Comparison of ENCODE assay signal across 8 cellular contexts in the genomic region with DNA sequence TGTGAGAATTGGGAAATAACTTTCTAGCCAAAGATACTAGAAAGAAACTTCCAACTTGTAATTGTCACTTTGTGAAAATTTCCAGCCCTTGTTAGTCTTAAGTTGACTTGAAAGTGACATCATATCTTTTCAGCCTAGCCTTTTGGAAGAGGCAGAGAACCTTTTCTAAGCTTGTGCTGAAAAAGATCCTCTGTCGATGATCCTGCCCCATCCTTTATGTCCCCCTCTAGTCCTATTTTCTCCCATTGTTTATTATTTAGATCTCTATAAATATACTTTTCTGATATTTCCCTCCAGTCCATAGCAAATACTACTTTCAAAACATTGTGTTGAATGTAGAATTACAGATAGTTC. TPM values are rescaled to one million over a fixed set of nuclear protein-coding genes. Genes with fewer than 3 reads are reported as not detected.
DNase-seq lines count a peak whose midpoint lies in the region; ATAC-seq, FAIRE-seq and TF ChIP-seq lines count a peak whose summit lies in the region.

No MANE protein-coding gene starts in this region.

- H3K27me3 ChIP-seq in HL-60 (ENCODE audit: insufficient read depth, poor library complexity, severe bottlenecking), result no peaks in the 10 kb centered on the region
- no peaks in the 10 kb centered on the region for H3K27me3 ChIP-seq in mammary epithelial cell (ENCODE audit: insufficient read depth, low read length)
- H3K27me3 ChIP-seq in muscle layer of duodenum (ENCODE audit: low read depth, low read length), result no peaks in the 10 kb centered on the region

- POLR2A ChIA-PET in A549 (lab: Yijun Ruan, JAX), result interaction anchor here (0.6 kb wide), 1 partner anchor 85 kb away, joined by 3 read pairs; no protein-coding TSS in a partner anchor

- no peak overlapping the region for H3K9ac ChIP-seq in mammary epithelial cell (ENCODE audit: insufficient read depth, low read length)

- DNase-seq in A549 (ENCODE audit: low read depth in 1 of 2, low spot score in 1 of 2), result no peak
- no peak for DNase-seq in HL-60 (ENCODE audit: low read depth in 1 of 2, low spot score in 1 of 2)
- peak; percentile 6 for DNase-seq in mammary epithelial cell
- no peak for DNase-seq in kidney tubule cell (ENCODE audit: low spot score)
- DNase-seq in AML-193 (lab: John Stamatoyannopoulos, UW), result no peak
- DNase-seq in DMS153 treated with DMSO at 0.1 percent for 48 hours (lab: John Stamatoyannopoulos, UW; ENCODE audit: unreplicated experiment), result no peak

- H3K79me2 ChIP-seq in mammary epithelial cell (ENCODE audit: insufficient read depth, low read length), result peaks cover 70% of the 10 kb centered on the region

- H3K9me3 ChIP-seq in A549, result no peaks in the 10 kb centered on the region
- H3K9me3 ChIP-seq in mammary epithelial cell (replicated peaks; ENCODE audit: insufficient read depth, low read length), result no peaks in the 10 kb centered on the region
- H3K9me3 ChIP-seq in muscle layer of duodenum (ENCODE audit: control insufficient read depth in 1 of 2, low read length in 2 of 2), result no peaks in the 10 kb centered on the region

- no TSS peak for BruUV-seq in mammary epithelial cell (replicated peaks; lab: Mats Ljungman, UMichigan)

- in situ Hi-C loops in mammary epithelial cell (cut with MboI; ENCODE audit: low sequenced_read_pairs in 2 of 2), result no loop called here

- dilution Hi-C loops in mammary epithelial cell (cut with HindIII; ENCODE audit: low sequenced_read_pairs), result loop anchor here (5.0 kb wide), 1 partner anchor 93 kb away; no protein-coding TSS in a partner anchor

- WGBS in A549 (ENCODE audit: missing lambda C conversion rate), result 93% methylated on average over 1 of the region's 1 CpG
- 100% methylated on average over 1 of the region's 1 CpG for WGBS in mammary epithelial cell (ENCODE audit: low coverage, missing lambda C conversion rate)

- no peak for ATAC-seq in A549
- no peak for ATAC-seq in HG03342 (IDR thresholded peaks at IDR 0.05; ENCODE audit: unreplicated experiment)

- no peak for TF ChIP-seq EP300 in A549 (IDR thresholded peaks at IDR 0.05)

- H3K4me1 ChIP-seq in A549 (peaks cover 46% of the 10 kb centered on the region), mammary epithelial cell (ENCODE audit: insufficient read depth, low read length) (peaks cover 33% of the 10 kb centered on the region), muscle layer of duodenum (ENCODE audit: control insufficient read depth in 1 of 2, insufficient read depth in 2 of 2, low read length in 2 of 2) (peaks cover 0 to 4% of the 10 kb centered on the region in 2 donors)

- no peaks in the 10 kb centered on the region for H3K36me3 ChIP-seq in mammary epithelial cell (ENCODE audit: insufficient read depth, low read length)
- no peaks in the 10 kb centered on the region for H3K36me3 ChIP-seq in muscle layer of duodenum (ENCODE audit: control insufficient read depth in 1 of 2, insufficient read depth in 2 of 2, low read length in 2 of 2)

- no peak for TF ChIP-seq RAD21 in A549 (conservative IDR thresholded peaks at IDR 0.05 in 1 of 2, IDR thresholded peaks at IDR 0.05 in 1 of 2)

- H3K4me2 ChIP-seq in A549 (peak overlapping the region; percentile 85), mammary epithelial cell (ENCODE audit: insufficient read depth, low read depth, low read length) (peak overlapping the region; percentile 87)

- no peak for TF ChIP-seq POLR2A in A549 (IDR thresholded peaks at IDR 0.05; ENCODE audit: low read length)

- H3K27ac ChIP-seq in A549 (peak overlapping the region in 1 of 2 experiments; percentile 96; a peak in 3 of 6 replicates), HL-60 (replicated peaks) (peak overlapping the region; percentile 92), mammary epithelial cell (ENCODE audit: insufficient read depth, low read depth, low read length) (peak overlapping the region; percentile 60), muscle layer of duodenum (ENCODE audit: low read length) (peak overlapping the region; percentile 84)

- TF ChIP-seq CTCF in A549 (IDR thresholded peaks at IDR 0.05) (no peak), HL-60 (IDR thresholded peaks at IDR 0.05; ENCODE audit: insufficient read depth, low read length) (no peak), mammary epithelial cell (conservative IDR thresholded peaks at IDR 0.05 in 1 of 2, IDR thresholded peaks at IDR 0.05 in 1 of 2; ENCODE audit: extremely low read depth in 1 of 2, insufficient read depth in 1 of 2, low read depth in 1 of 2, low read length in 2 of 2) (no peak)

- CTCF ChIA-PET in A549 (lab: Yijun Ruan, JAX) (interaction anchor here (0.9 to 5.9 kb wide), 3 partner anchors 11 to 211 kb away, joined by 3 to 34 read pairs (median 3); no protein-coding TSS in a partner anchor), mammary epithelial cell (lab: Charles Lee; ENCODE audit: low non-redundant PET) (interaction anchor here (0.5 to 0.6 kb wide), 2 partner anchors 23 to 379 kb away, joined by 3 to 4 read pairs; no protein-coding TSS in a partner anchor)

- FAIRE-seq in A549 (lab: Jason Lieb, UNC), result no peak

- intact Hi-C loops in mammary epithelial cell (cut with micrococcal nuclease), result loop anchor here (1.0 to 10.0 kb wide), 4 partner anchors 88 to 645 kb away; a partner anchor contains a TSS

- H4K20me1 ChIP-seq in mammary epithelial cell (ENCODE audit: insufficient read depth, low read length), result no peaks in the 10 kb centered on the region

- H3K4me3 ChIP-seq in A549 (no peak overlapping the region), HL-60 (replicated peaks; ENCODE audit: insufficient read depth, low read length) (peak overlapping the region; percentile 89), mammary epithelial cell (replicated peaks in 1 of 3; ENCODE audit: insufficient read depth in 1 of 3, low read depth in 2 of 3, low read length in 3 of 3) (peak overlapping the region; percentile 56 to 77 (median 68)), muscle layer of duodenum (ENCODE audit: low read depth in 1 of 2, low read length in 2 of 2) (peak overlapping the region; percentile 73 to 97)

- H2AFZ ChIP-seq in mammary epithelial cell (ENCODE audit: low read depth, low read length), result peak overlapping the region; percentile 75

TF ChIP-seq in A549, 52 proteins besides CTCF, POLR2A, EP300 and RAD21 (continues in another document):
- TF ChIP-seq, protein P1, sequence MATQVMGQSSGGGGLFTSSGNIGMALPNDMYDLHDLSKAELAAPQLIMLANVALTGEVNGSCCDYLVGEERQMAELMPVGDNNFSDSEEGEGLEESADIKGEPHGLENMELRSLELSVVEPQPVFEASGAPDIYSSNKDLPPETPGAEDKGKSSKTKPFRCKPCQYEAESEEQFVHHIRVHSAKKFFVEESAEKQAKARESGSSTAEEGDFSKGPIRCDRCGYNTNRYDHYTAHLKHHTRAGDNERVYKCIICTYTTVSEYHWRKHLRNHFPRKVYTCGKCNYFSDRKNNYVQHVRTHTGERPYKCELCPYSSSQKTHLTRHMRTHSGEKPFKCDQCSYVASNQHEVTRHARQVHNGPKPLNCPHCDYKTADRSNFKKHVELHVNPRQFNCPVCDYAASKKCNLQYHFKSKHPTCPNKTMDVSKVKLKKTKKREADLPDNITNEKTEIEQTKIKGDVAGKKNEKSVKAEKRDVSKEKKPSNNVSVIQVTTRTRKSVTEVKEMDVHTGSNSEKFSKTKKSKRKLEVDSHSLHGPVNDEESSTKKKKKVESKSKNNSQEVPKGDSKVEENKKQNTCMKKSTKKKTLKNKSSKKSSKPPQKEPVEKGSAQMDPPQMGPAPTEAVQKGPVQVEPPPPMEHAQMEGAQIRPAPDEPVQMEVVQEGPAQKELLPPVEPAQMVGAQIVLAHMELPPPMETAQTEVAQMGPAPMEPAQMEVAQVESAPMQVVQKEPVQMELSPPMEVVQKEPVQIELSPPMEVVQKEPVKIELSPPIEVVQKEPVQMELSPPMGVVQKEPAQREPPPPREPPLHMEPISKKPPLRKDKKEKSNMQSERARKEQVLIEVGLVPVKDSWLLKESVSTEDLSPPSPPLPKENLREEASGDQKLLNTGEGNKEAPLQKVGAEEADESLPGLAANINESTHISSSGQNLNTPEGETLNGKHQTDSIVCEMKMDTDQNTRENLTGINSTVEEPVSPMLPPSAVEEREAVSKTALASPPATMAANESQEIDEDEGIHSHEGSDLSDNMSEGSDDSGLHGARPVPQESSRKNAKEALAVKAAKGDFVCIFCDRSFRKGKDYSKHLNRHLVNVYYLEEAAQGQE (IDR thresholded peaks at IDR 0.05), result no peak
- TF ChIP-seq NFE2L2 (conservative IDR thresholded peaks at IDR 0.05; ENCODE audit: low read length) (no peak), NPAS2 (CRISPR knock-in tag; IDR thresholded peaks at IDR 0.05; ENCODE audit: borderline replicate concordance) (no peak), HEYL (CRISPR knock-in tag; IDR thresholded peaks at IDR 0.05) (no peak), ZSCAN20 (CRISPR knock-in tag; IDR thresholded peaks at IDR 0.05) (no peak), JUNB (IDR thresholded peaks at IDR 0.05) (no peak), MYC (IDR thresholded peaks at IDR 0.05; ENCODE audit: borderline replicate concordance, low read length) (no peak), ESRRA (IDR thresholded peaks at IDR 0.05; ENCODE audit: borderline replicate concordance, low read length) (no peak)
- TF ChIP-seq, protein P2, sequence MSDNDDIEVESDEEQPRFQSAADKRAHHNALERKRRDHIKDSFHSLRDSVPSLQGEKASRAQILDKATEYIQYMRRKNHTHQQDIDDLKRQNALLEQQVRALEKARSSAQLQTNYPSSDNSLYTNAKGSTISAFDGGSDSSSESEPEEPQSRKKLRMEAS (IDR thresholded peaks at IDR 0.05), result no peak
- TF ChIP-seq, protein P3, sequence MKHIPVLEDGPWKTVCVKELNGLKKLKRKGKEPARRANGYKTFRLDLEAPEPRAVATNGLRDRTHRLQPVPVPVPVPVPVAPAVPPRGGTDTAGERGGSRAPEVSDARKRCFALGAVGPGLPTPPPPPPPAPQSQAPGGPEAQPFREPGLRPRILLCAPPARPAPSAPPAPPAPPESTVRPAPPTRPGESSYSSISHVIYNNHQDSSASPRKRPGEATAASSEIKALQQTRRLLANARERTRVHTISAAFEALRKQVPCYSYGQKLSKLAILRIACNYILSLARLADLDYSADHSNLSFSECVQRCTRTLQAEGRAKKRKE (CRISPR knock-in tag; IDR thresholded peaks at IDR 0.05; ENCODE audit: low read depth), result no peak

RNA-seq across cellular contexts. Expression of a gene that starts 2.8 kb away (rescaled TPM):
- 21.8 and 24.0 TPM in 2 replicates for polyA plus RNA-seq in A549 (2011; rRNA removed)
- polyA plus RNA-seq in A549 (2012; cell fraction: cytosol; rRNA removed), result 56.7 and 58.5 TPM in 2 replicates
- 68.8 and 95.1 TPM in 2 replicates for polyA plus RNA-seq in A549 (2012; cell fraction: nucleus; rRNA removed)
- 19.2 to 21.2 TPM (median 20.2 TPM) in 3 replicates for polyA plus RNA-seq in A549 (2017; fragmentation: RNase III; extraction: RNeasy Plus Mini Kit Qiagen cat#74134 plus additional on column Dnase treatment)
- polyA minus RNA-seq in A549 (2011; rRNA and poly(A)+ RNA removed), result 25.4 and 30.0 TPM in 2 replicates
- total RNA-seq in mammary epithelial cell, result 10 to 100 TPM in 1 of 2 donors, 1 to 10 TPM in 1; 7.7 to 35.5 TPM
- 30.3 TPM for polyA plus RNA-seq in mammary epithelial cell
- 64.5 TPM for polyA minus RNA-seq in mammary epithelial cell
